19 cellular contexts compared by ENCODE assay signal in genomic region chr18:46596119-46596518, GRCh38.
DNase-seq lines count a peak whose midpoint lies in the region; ATAC-seq, FAIRE-seq and TF ChIP-seq lines count a peak whose summit lies in the region.
"Had no signal": no experiment of that assay in that cellular context is flagged by ENCODE, and none has a peak within 500 bp of the region (broad histone marks: within the 10 kb centered on the region; RNA-seq: fewer than 3 reads in every experiment).

No MANE protein-coding gene starts in this region.

- in situ Hi-C loops in GM12878 (cut with MboI) = no loop called here

- H3K79me2 ChIP-seq in GM12878 (ENCODE audit: control insufficient read depth, insufficient read depth, low read length) = no peaks in the 10 kb centered on the region

- ATAC-seq in GM19372 (IDR thresholded peaks at IDR 0.05; ENCODE audit: low read depth, unreplicated experiment) (peak; percentile 59), GM12878 (no peak), HG03565 (IDR thresholded peaks at IDR 0.05; ENCODE audit: unreplicated experiment) (no peak), GM19467 (IDR thresholded peaks at IDR 0.05; ENCODE audit: unreplicated experiment) (no peak)
- ATAC-seq: esophagus mucosa, right cardiac atrium, WTC11 had no signal

- H3K36me3 ChIP-seq in GM12878 (ENCODE audit: control insufficient read depth in 2 of 2, insufficient read depth in 2 of 2, low read length in 1 of 2) = no peaks in the 10 kb centered on the region
- H3K36me3 ChIP-seq: MG63, tibial nerve had no signal

- no peaks in the 10 kb centered on the region for H4K20me1 ChIP-seq in GM12878 (ENCODE audit: control insufficient read depth, insufficient read depth)

- H3K4me2 ChIP-seq in GM12878 (ENCODE audit: control insufficient read depth, insufficient read depth) = no peak overlapping the region

- RAD21 ChIA-PET in GM12878 (lab: Charles Lee; ENCODE audit: unreplicated experiment) = no interaction called here

- POLR2A ChIA-PET in GM12878 (lab: Charles Lee) = no interaction called here

- TF ChIP-seq RAD21 in GM12878 (IDR thresholded peaks at IDR 0.05; ENCODE audit: insufficient read depth, low read depth, low read length) = no peak

- no peak for TF ChIP-seq EP300 in GM12878 (IDR thresholded peaks at IDR 0.05; ENCODE audit: borderline replicate concordance in 1 of 2, control insufficient read depth in 1 of 2, low read depth in 2 of 2, low read length in 2 of 2)

- TF ChIP-seq POLR2A in GM12878 (IDR thresholded peaks at IDR 0.05; ENCODE audit: low read depth, low read length) = no peak

- H3K27ac ChIP-seq in GM12878 (ENCODE audit: control insufficient read depth, insufficient read depth) = no peak overlapping the region
- H3K27ac ChIP-seq: tibial nerve had no signal

- no peaks in the 10 kb centered on the region for H3K4me1 ChIP-seq in GM12878 (ENCODE audit: control insufficient read depth, insufficient read depth, low read length)
- H3K4me1 ChIP-seq: tibial nerve had no signal

- no peak overlapping the region for H3K4me3 ChIP-seq in GM12878
- H3K4me3 ChIP-seq: MG63, tibial nerve had no signal

- TF ChIP-seq CTCF in D721Med (IDR thresholded peaks at IDR 0.05; ENCODE audit: insufficient read depth, missing control alignments) (no peak), GM12878 (IDR thresholded peaks at IDR 0.05 in 2 of 3, conservative IDR thresholded peaks at IDR 0.05 in 1 of 3; ENCODE audit: control insufficient read depth in 2 of 3, extremely low read depth in 1 of 3, insufficient read depth in 1 of 3, low read depth in 3 of 3, low read length in 3 of 3) (no peak)

- CTCF ChIA-PET in GM12878 (lab: Yijun Ruan, JAX) = no interaction called here

- BruUV-seq in GM12878 (replicated peaks; lab: Mats Ljungman, UMichigan) = no TSS peak

- intact Hi-C loops in GM12878 (cut with micrococcal nuclease; ENCODE audit: unreplicated experiment) = no loop called here

- FAIRE-seq in D721Med (lab: Jason Lieb, UNC) (peak; percentile 21), GM12878 (lab: Jason Lieb, UNC) (peak; percentile 27)
- FAIRE-seq: keratinocyte, RCC 7860 had no signal

- DNase-seq in D721Med (ENCODE audit: insufficient read length, low spot score) (no peak), NCI-H2029 treated with DMSO at 0.1 percent for 48 hours (lab: John Stamatoyannopoulos, UW) (peak; percentile 34), GM12878 (ENCODE audit: low read depth, low spot score) (no peak), putamen (ENCODE audit: low spot score) (no peak), NCI-H1436 (lab: John Stamatoyannopoulos, UW) (no peak)
- DNase-seq: activated gamma-delta T cell; anterior cingulate cortex; MG63; right cardiac atrium; stimulated activated CD4-positive, alpha-beta T cell treated with anti-CD3 and anti-CD28 coated beads, Interleukin-2, amount 100 ng/mL, for 24 hours; T-helper 1 cell had no signal

- peaks cover 0 to 8% of the 10 kb centered on the region in 2 experiments; a peak in 2 of 4 replicates for H3K27me3 ChIP-seq in GM12878 (replicated peaks in 1 of 2; ENCODE audit: control insufficient read depth in 2 of 2, insufficient read depth in 2 of 2, low read length in 1 of 2)
- H3K27me3 ChIP-seq: MG63, tibial nerve had no signal

- H3K9ac ChIP-seq in GM12878 (ENCODE audit: control insufficient read depth, insufficient read depth, low read length) = no peak overlapping the region

- H2AFZ ChIP-seq in GM12878 (ENCODE audit: control insufficient read depth, low read depth, low read length) = no peak overlapping the region

- SMC1A ChIA-PET in GM12878 (lab: Charles Lee; ENCODE audit: uncharacterized antibody, unreplicated experiment) = no interaction called here

- H3K9me3 ChIP-seq in GM12878 (replicated peaks; ENCODE audit: control insufficient read depth, insufficient read depth, low read length) = no peaks in the 10 kb centered on the region
- H3K9me3 ChIP-seq: MG63 had no signal

TF ChIP-seq in GM12878, 131 proteins besides CTCF, POLR2A, EP300 and RAD21:
- TF ChIP-seq TCF7 (IDR thresholded peaks at IDR 0.05; ENCODE audit: borderline replicate concordance) (no peak), ZNF384 (IDR thresholded peaks at IDR 0.05; ENCODE audit: borderline replicate concordance, low read depth, low read length) (no peak), ZSCAN29 (IDR thresholded peaks at IDR 0.05) (no peak), RAD51 (IDR thresholded peaks at IDR 0.05) (no peak), KDM1A (IDR thresholded peaks at IDR 0.05; ENCODE audit: borderline replicate concordance) (no peak), RFX5 (IDR thresholded peaks at IDR 0.05; ENCODE audit: low read depth, low read length) (no peak), PBX3 (IDR thresholded peaks at IDR 0.05; ENCODE audit: insufficient replicate concordance, low read depth, low read length) (no peak), DPF2 (IDR thresholded peaks at IDR 0.05) (no peak), ESRRA (IDR thresholded peaks at IDR 0.05; ENCODE audit: low read length) (no peak), FOS (IDR thresholded peaks at IDR 0.05; ENCODE audit: borderline replicate concordance, extremely low read depth, insufficient read length) (no peak), ZNF274 (IDR thresholded peaks at IDR 0.05; ENCODE audit: insufficient read depth, insufficient read length) (no peak), MXI1 (IDR thresholded peaks at IDR 0.05; ENCODE audit: low read depth, low read length) (no peak), ZZZ3 (IDR thresholded peaks at IDR 0.05; ENCODE audit: control insufficient read depth, insufficient read length, low read depth) (no peak), ZNF24 (IDR thresholded peaks at IDR 0.05) (no peak), FOXM1 (IDR thresholded peaks at IDR 0.05; ENCODE audit: low read depth, low read length) (no peak), SIX5 (IDR thresholded peaks at IDR 0.05; ENCODE audit: low read depth, low read length, severe bottlenecking) (no peak), KLF5 (IDR thresholded peaks at IDR 0.05; ENCODE audit: partially characterized antibody) (no peak), YY1 (IDR thresholded peaks at IDR 0.05; ENCODE audit: low read depth, low read length) (no peak), MTA2 (IDR thresholded peaks at IDR 0.05; ENCODE audit: low read depth) (no peak)
- TF ChIP-seq, protein P1, sequence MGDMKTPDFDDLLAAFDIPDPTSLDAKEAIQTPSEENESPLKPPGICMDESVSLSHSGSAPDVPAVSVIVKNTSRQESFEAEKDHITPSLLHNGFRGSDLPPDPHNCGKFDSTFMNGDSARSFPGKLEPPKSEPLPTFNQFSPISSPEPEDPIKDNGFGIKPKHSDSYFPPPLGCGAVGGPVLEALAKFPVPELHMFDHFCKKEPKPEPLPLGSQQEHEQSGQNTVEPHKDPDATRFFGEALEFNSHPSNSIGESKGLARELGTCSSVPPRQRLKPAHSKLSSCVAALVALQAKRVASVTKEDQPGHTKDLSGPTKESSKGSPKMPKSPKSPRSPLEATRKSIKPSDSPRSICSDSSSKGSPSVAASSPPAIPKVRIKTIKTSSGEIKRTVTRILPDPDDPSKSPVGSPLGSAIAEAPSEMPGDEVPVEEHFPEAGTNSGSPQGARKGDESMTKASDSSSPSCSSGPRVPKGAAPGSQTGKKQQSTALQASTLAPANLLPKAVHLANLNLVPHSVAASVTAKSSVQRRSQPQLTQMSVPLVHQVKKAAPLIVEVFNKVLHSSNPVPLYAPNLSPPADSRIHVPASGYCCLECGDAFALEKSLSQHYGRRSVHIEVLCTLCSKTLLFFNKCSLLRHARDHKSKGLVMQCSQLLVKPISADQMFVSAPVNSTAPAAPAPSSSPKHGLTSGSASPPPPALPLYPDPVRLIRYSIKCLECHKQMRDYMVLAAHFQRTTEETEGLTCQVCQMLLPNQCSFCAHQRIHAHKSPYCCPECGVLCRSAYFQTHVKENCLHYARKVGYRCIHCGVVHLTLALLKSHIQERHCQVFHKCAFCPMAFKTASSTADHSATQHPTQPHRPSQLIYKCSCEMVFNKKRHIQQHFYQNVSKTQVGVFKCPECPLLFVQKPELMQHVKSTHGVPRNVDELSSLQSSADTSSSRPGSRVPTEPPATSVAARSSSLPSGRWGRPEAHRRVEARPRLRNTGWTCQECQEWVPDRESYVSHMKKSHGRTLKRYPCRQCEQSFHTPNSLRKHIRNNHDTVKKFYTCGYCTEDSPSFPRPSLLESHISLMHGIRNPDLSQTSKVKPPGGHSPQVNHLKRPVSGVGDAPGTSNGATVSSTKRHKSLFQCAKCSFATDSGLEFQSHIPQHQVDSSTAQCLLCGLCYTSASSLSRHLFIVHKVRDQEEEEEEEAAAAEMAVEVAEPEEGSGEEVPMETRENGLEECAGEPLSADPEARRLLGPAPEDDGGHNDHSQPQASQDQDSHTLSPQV (IDR thresholded peaks at IDR 0.05) = no peak
